Comparison of ENCODE assay signal across 11 cellular contexts in the genomic region with DNA sequence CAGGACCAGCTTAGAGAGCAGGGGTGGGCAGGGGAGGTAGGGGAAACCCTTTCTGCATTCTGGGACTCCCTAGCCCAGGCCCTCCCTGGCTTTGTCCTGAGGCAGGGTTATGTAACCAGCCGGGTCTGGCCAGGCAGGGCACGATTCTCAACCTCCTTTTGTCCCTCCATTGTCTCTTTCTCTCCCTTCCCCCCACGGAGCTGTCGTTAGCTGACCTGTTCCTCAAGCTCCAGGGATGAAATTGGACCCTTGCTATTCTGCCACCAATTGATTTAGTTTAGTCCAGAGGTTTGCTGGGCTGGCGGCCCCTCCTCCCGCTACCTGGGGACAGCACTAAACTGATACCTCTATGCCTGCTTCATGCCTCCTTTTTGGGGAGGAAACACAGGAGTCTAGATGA. TPM values are rescaled to one million over a fixed set of nuclear protein-coding genes. Genes with fewer than 3 reads are reported as not detected.
DNase-seq lines count a peak whose midpoint lies in the region; TF ChIP-seq lines count a peak whose summit lies in the region.
"Had no signal": no experiment of that assay in that cellular context is flagged by ENCODE, and none has a peak within 500 bp of the region (broad histone marks: within the 10 kb centered on the region; RNA-seq: fewer than 3 reads in every experiment).

No MANE protein-coding gene starts in this region.

- H3K4me3 Mint-ChIP-seq in activated T-cell treated with anti-CD3 and anti-CD28 coated beads, Interleukin-2, amount 50 U/mL, for 24 hours, result no peak overlapping the region

- TF ChIP-seq EP300 in esophagus muscularis mucosa (IDR thresholded peaks at IDR 0.05) (no peak), tibial nerve (IDR thresholded peaks at IDR 0.05) (no peak)

- TF ChIP-seq POLR2A in esophagus muscularis mucosa (IDR thresholded peaks at IDR 0.05; ENCODE audit: low read depth), result no peak
- no peak for TF ChIP-seq POLR2A in tibial nerve (IDR thresholded peaks at IDR 0.05)

- H3K9me3 ChIP-seq in esophagus muscularis mucosa (no peaks in the 10 kb centered on the region), mucosa of stomach (ENCODE audit: control insufficient read depth, low read length) (no peaks in the 10 kb centered on the region), tibial nerve (no peaks in the 10 kb centered on the region)
- H3K9me3 ChIP-seq: ovary had no signal

- H3K4me1 ChIP-seq in esophagus muscularis mucosa, result peaks cover 73 to 96% (median 86%) of the 10 kb centered on the region in 4 donors
- peaks cover 53% of the 10 kb centered on the region for H3K4me1 ChIP-seq in mucosa of stomach (ENCODE audit: control insufficient read depth, insufficient read depth, low read length)
- H3K4me1 ChIP-seq in tibial nerve, result peaks cover 0 to 95% (median 71%) of the 10 kb centered on the region in 4 donors

- no peaks in the 10 kb centered on the region for H3K36me3 Mint-ChIP-seq in activated T-cell treated with anti-CD3 and anti-CD28 coated beads, Interleukin-2, amount 50 U/mL, for 24 hours (ENCODE audit: low read depth)

- peak overlapping the region; percentile 8 for H3K9ac ChIP-seq in mucosa of stomach (ENCODE audit: low read length)

- H3K27ac ChIP-seq in esophagus muscularis mucosa (replicated peaks in 1 of 4), result peak overlapping the region; percentile 66 to 77 (median 72)
- H3K27ac ChIP-seq in tibial nerve, result peak overlapping the region; percentile 58 to 91 (median 82)
- H3K27ac ChIP-seq: ovary had no signal

- H3K27me3 ChIP-seq in esophagus muscularis mucosa, result no peaks in the 10 kb centered on the region
- no peaks in the 10 kb centered on the region for H3K27me3 ChIP-seq in mucosa of stomach (ENCODE audit: control insufficient read depth, insufficient read depth, low read length)
- H3K27me3 ChIP-seq in tibial nerve, result no peaks in the 10 kb centered on the region
- H3K27me3 ChIP-seq: ovary had no signal

- no peak overlapping the region for H3K27ac Mint-ChIP-seq in activated T-cell treated with anti-CD3 and anti-CD28 coated beads, Interleukin-2, amount 50 U/mL, for 24 hours

- H3K4me3 ChIP-seq in esophagus muscularis mucosa, result no peak overlapping the region
- H3K4me3 ChIP-seq in mucosa of stomach (ENCODE audit: low read length), result no peak overlapping the region
- H3K4me3 ChIP-seq in tibial nerve, result no peak overlapping the region
- H3K4me3 ChIP-seq: ovary had no signal

- intact Hi-C loops in esophagus muscularis mucosa (cut with DNase I), result no loop called here

- TF ChIP-seq CTCF in esophagus muscularis mucosa (IDR thresholded peaks at IDR 0.05) (no peak), tibial nerve (IDR thresholded peaks at IDR 0.05) (no peak)

- DNase-seq in NCI-H2196 (lab: John Stamatoyannopoulos, UW; ENCODE audit: unreplicated experiment) (peak; percentile 28), NCI-H2196 treated with DMSO at 0.1 percent for 48 hours (lab: John Stamatoyannopoulos, UW; ENCODE audit: unreplicated experiment) (no peak), esophagus muscularis mucosa (ENCODE audit: extremely low spot score) (no peak), tibial nerve (ENCODE audit: low spot score in 2 of 2) (no peak), SHP77 treated with DMSO at 0.1 percent for 48 hours (lab: John Stamatoyannopoulos, UW) (no peak), HCEC 1CT (no peak)
- no peak for DNase-seq in activated T-cell treated with anti-CD3 and anti-CD28 coated beads, Interleukin-2, amount 50 U/mL, for 24 hours
- DNase-seq: 8988T, NCI-H2171, ovary had no signal

- H3K4me1 Mint-ChIP-seq in activated T-cell treated with anti-CD3 and anti-CD28 coated beads, Interleukin-2, amount 50 U/mL, for 24 hours (ENCODE audit: low read depth), result no peaks in the 10 kb centered on the region

- H3K9me3 Mint-ChIP-seq in activated T-cell treated with anti-CD3 and anti-CD28 coated beads, Interleukin-2, amount 50 U/mL, for 24 hours, result no peaks in the 10 kb centered on the region

- H3K36me3 ChIP-seq in esophagus muscularis mucosa (no peaks in the 10 kb centered on the region), mucosa of stomach (ENCODE audit: control insufficient read depth, insufficient read depth, low read length) (no peaks in the 10 kb centered on the region), tibial nerve (no peaks in the 10 kb centered on the region)
- H3K36me3 ChIP-seq: ovary had no signal

- no peaks in the 10 kb centered on the region for H3K27me3 Mint-ChIP-seq in activated T-cell treated with anti-CD3 and anti-CD28 coated beads, Interleukin-2, amount 50 U/mL, for 24 hours

- 46% methylated on average over 5 of the region's 6 CpGs for WGBS in esophagus muscularis mucosa
- WGBS in tibial nerve, 2 donors, result 29 to 40% methylated on average over 6 of the region's 6 CpGs

RNA-seq across cellular contexts. Expression of a gene that starts 9.4 kb away (rescaled TPM):
- total RNA-seq in esophagus muscularis mucosa (100 to 1,000 TPM in 1 of 4 donors, 10 to 100 TPM in 3; 48.2 to 113 (median 74.5) TPM), tibial nerve (100 to 1,000 TPM in 2 of 4 donors, 10 to 100 TPM in 2; 53.2 to 137 (median 104) TPM)

RNA-seq across cellular contexts. Expression of a gene that starts 49.0 kb away (rescaled TPM):
- total RNA-seq in esophagus muscularis mucosa, result 1,000 to 10,000 TPM; 1,492 to 3,727 (median 2,626) TPM
- 1,000 to 10,000 TPM; 2,328 to 3,623 (median 2,710) TPM for total RNA-seq in tibial nerve
